In genomic region chr17:41529491-41529915, GRCh38 we compare ENCODE assay signal across 1 cellular context.
TF ChIP-seq lines count a peak whose summit lies in the region.

No MANE protein-coding gene starts in this region.

TF ChIP-seq in HepG2, 621 proteins besides CTCF, POLR2A, EP300 and RAD21:
- TF ChIP-seq RFXANK (CRISPR knock-in tag; IDR thresholded peaks at IDR 0.05) = no peak
- no peak for TF ChIP-seq MLLT10 (CRISPR knock-in tag; IDR thresholded peaks at IDR 0.05)
- no peak for TF ChIP-seq REPIN1 (CRISPR knock-in tag; IDR thresholded peaks at IDR 0.05; ENCODE audit: borderline replicate concordance, low read depth)
- TF ChIP-seq ZNF83 (CRISPR knock-in tag; IDR thresholded peaks at IDR 0.05; ENCODE audit: borderline replicate concordance) = no peak
- TF ChIP-seq, protein P1, sequence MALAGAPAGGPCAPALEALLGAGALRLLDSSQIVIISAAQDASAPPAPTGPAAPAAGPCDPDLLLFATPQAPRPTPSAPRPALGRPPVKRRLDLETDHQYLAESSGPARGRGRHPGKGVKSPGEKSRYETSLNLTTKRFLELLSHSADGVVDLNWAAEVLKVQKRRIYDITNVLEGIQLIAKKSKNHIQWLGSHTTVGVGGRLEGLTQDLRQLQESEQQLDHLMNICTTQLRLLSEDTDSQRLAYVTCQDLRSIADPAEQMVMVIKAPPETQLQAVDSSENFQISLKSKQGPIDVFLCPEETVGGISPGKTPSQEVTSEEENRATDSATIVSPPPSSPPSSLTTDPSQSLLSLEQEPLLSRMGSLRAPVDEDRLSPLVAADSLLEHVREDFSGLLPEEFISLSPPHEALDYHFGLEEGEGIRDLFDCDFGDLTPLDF (CRISPR knock-in tag; IDR thresholded peaks at IDR 0.05) = no peak
- TF ChIP-seq, protein P2, sequence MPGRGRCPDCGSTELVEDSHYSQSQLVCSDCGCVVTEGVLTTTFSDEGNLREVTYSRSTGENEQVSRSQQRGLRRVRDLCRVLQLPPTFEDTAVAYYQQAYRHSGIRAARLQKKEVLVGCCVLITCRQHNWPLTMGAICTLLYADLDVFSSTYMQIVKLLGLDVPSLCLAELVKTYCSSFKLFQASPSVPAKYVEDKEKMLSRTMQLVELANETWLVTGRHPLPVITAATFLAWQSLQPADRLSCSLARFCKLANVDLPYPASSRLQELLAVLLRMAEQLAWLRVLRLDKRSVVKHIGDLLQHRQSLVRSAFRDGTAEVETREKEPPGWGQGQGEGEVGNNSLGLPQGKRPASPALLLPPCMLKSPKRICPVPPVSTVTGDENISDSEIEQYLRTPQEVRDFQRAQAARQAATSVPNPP (CRISPR knock-in tag; IDR thresholded peaks at IDR 0.05) = no peak
- TF ChIP-seq BCL6 (CRISPR knock-in tag; IDR thresholded peaks at IDR 0.05) = no peak
- TF ChIP-seq IRX3 (CRISPR knock-in tag; IDR thresholded peaks at IDR 0.05; ENCODE audit: borderline replicate concordance, low read depth) = no peak
- TF ChIP-seq MIER2 (CRISPR knock-in tag; IDR thresholded peaks at IDR 0.05) = no peak
- TF ChIP-seq NR2F1 (CRISPR knock-in tag; IDR thresholded peaks at IDR 0.05) = no peak
- no peak for TF ChIP-seq SPEN (CRISPR knock-in tag; IDR thresholded peaks at IDR 0.05; ENCODE audit: low read depth)
TF ChIP-seq in HepG2: peak in this region for 0.
